Comparison of ENCODE assay signal across 8 cellular contexts in genomic region chr11:72812604-72812967, GRCh38. TPM values are rescaled to one million over a fixed set of nuclear protein-coding genes. Genes with fewer than 3 reads are reported as not detected.
DNase-seq lines count a peak whose midpoint lies in the region; ATAC-seq and TF ChIP-seq lines count a peak whose summit lies in the region.

No MANE protein-coding gene starts in this region.

- POLR2A ChIA-PET in PC-3 (lab: Charles Lee; ENCODE audit: unreplicated experiment): no interaction called here

- H3K4me1 ChIP-seq in PC-3 (ENCODE audit: insufficient read depth, low read length): peaks cover 32% of the 10 kb centered on the region

- peak overlapping the region; percentile 90 for H3K27ac Mint-ChIP-seq in stimulated activated naive CD8-positive, alpha-beta T cell treated with anti-CD3 and anti-CD28 coated beads, Interleukin-15, Interleukin-2, amounts not matched to agents 100 ng/mL and 50 ng/mL, for 24 hours

- H3K36me3 Mint-ChIP-seq in stimulated activated naive CD8-positive, alpha-beta T cell treated with anti-CD3 and anti-CD28 coated beads, Interleukin-15, Interleukin-2, amounts not matched to agents 100 ng/mL and 50 ng/mL, for 24 hours (ENCODE audit: low read depth): peaks cover 42% of the 10 kb centered on the region

- CTCF ChIA-PET in PC-3 (lab: Charles Lee): interaction anchor here (0.6 to 1.0 kb wide), 2 partner anchors 9 to 87 kb away, joined by 4 to 6 read pairs; no protein-coding TSS in a partner anchor

- H3K36me3 ChIP-seq in PC-3 (ENCODE audit: low read depth, low read length): peaks cover 7% of the 10 kb centered on the region; the same call in 1 of the 2 replicates

- intact Hi-C loops in PC-3 (cut with micrococcal nuclease): loop anchor here (5.0 kb wide), 1 partner anchor 85 kb away; no protein-coding TSS in a partner anchor

- H3K27ac ChIP-seq in PC-3 (ENCODE audit: low read length) (no peak overlapping the region), skin epidermis (peak overlapping the region in 17 of 21 experiments; percentile 38 to 100 (median 99))

- no TSS peak for BruUV-seq in PC-3 (replicated peaks; lab: Mats Ljungman, UMichigan)

- peak overlapping the region; percentile 96 for H3K4me2 ChIP-seq in PC-3 (ENCODE audit: low read length)

- no peak for DNase-seq in stimulated activated naive CD8-positive, alpha-beta T cell treated with anti-CD3 and anti-CD28 coated beads, Interleukin-15, Interleukin-2, amounts not matched to agents 100 U/mL and 50 U/mL, for 24 hours
- peak; percentile 48 for DNase-seq in PC-3
- no peak for DNase-seq in epithelial cell of esophagus (ENCODE audit: low read depth)
- DNase-seq in effector CD8-positive, alpha-beta T cell (lab: John Stamatoyannopoulos, UW): no peak

- H3K9me3 Mint-ChIP-seq in stimulated activated naive CD8-positive, alpha-beta T cell treated with anti-CD3 and anti-CD28 coated beads, Interleukin-15, Interleukin-2, amounts not matched to agents 100 ng/mL and 50 ng/mL, for 24 hours: no peaks in the 10 kb centered on the region

- no peaks in the 10 kb centered on the region for H3K27me3 Mint-ChIP-seq in stimulated activated naive CD8-positive, alpha-beta T cell treated with anti-CD3 and anti-CD28 coated beads, Interleukin-15, Interleukin-2, amounts not matched to agents 100 ng/mL and 50 ng/mL, for 24 hours

- 0 out of 2 replicates have a peak, but pooled peaks cover 7% of the 10 kb centered on the region for H4K20me1 ChIP-seq in PC-3 (ENCODE audit: low read length)

- H3K27me3 ChIP-seq in PC-3 (ENCODE audit: low read length): no peaks in the 10 kb centered on the region

- no peak overlapping the region for H2AFZ ChIP-seq in PC-3 (ENCODE audit: low read length)

- TF ChIP-seq CTCF in PC-3 (conservative IDR thresholded peaks at IDR 0.05; ENCODE audit: low read depth, low read length) (no peak), epithelial cell of esophagus (IDR thresholded peaks at IDR 0.05; ENCODE audit: insufficient read depth, low read depth, low read length, missing control alignments) (no peak)

- peaks cover 31% of the 10 kb centered on the region for H3K79me2 ChIP-seq in PC-3 (ENCODE audit: low read length)

- H3K4me1 Mint-ChIP-seq in stimulated activated naive CD8-positive, alpha-beta T cell treated with anti-CD3 and anti-CD28 coated beads, Interleukin-15, Interleukin-2, amounts not matched to agents 100 ng/mL and 50 ng/mL, for 24 hours (ENCODE audit: low read depth): peaks cover 42% of the 10 kb centered on the region

- H3K9me3 ChIP-seq in PC-3 (ENCODE audit: low read length): no peaks in the 10 kb centered on the region

- no peaks in the 10 kb centered on the region for H3F3A ChIP-seq in PC-3 (ENCODE audit: low read length, unreplicated experiment)

- peak overlapping the region; percentile 97 for H3K9ac ChIP-seq in PC-3 (ENCODE audit: low read length)

- ATAC-seq in stimulated activated naive CD8-positive, alpha-beta T cell treated with anti-CD3 and anti-CD28 coated beads, Interleukin-15, Interleukin-2, amounts not matched to agents 100 U/mL and 50 U/mL, for 24 hours: no peak
- ATAC-seq in PC-3: peak; percentile 1
- ATAC-seq in HG02588 (IDR thresholded peaks at IDR 0.05; ENCODE audit: unreplicated experiment): no peak
- no peak for ATAC-seq in GM21619 (IDR thresholded peaks at IDR 0.05; ENCODE audit: unreplicated experiment)

- peak overlapping the region; percentile 79 for H3K4me3 ChIP-seq in PC-3 (ENCODE audit: low read length)
- peak overlapping the region; percentile 88 for H3K4me3 ChIP-seq in epithelial cell of esophagus (ENCODE audit: low read length)
- peak overlapping the region in 6 of 7 experiments; percentile 66 to 92 (median 86) for H3K4me3 ChIP-seq in skin epidermis

- no peaks in the 10 kb centered on the region for H3K9me2 ChIP-seq in PC-3 (replicated peaks; ENCODE audit: low read length)

- H3K4me3 Mint-ChIP-seq in stimulated activated naive CD8-positive, alpha-beta T cell treated with anti-CD3 and anti-CD28 coated beads, Interleukin-15, Interleukin-2, amounts not matched to agents 100 ng/mL and 50 ng/mL, for 24 hours: peak overlapping the region; percentile 88

RNA-seq across cellular contexts. Expression of gene ATG16L2, which starts 1.6 kb away (rescaled TPM):
- 12.2 and 16.2 TPM in 2 replicates for total RNA-seq in PC-3 (2014; rRNA removed)

RNA-seq across cellular contexts. Expression of gene STARD10, which starts 18.7 kb away (rescaled TPM):
- total RNA-seq in PC-3 (2014; rRNA removed): 284 and 362 TPM in 2 replicates
